1 cellular context compared by ENCODE assay signal in genomic region chr3:49856181-49857005, GRCh38.
TF ChIP-seq lines count a peak whose summit lies in the region.

TRAIP (minus strand) TSS chr3:49856564; CDS start chr3:49856453, 111 bp downstream.

TF ChIP-seq in K562, 482 proteins besides CTCF, POLR2A, EP300 and RAD21 (continued from another document and continues in another):
- TF ChIP-seq IRF9 (tag; IDR thresholded peaks at IDR 0.05), result no peak
- TF ChIP-seq GTF3C2 (IDR thresholded peaks at IDR 0.05; ENCODE audit: borderline replicate concordance, extremely low read depth, insufficient read length), result no peak
- TF ChIP-seq JUN (IDR thresholded peaks at IDR 0.05; ENCODE audit: borderline replicate concordance, low read depth, low read length), result 0 out of 2 replicates have a peak, but pooled peaks have one; percentile 26
- no peak for TF ChIP-seq JUN (CRISPR knock-in tag; IDR thresholded peaks at IDR 0.05; ENCODE audit: borderline replicate concordance)
- TF ChIP-seq XRCC4 (IDR thresholded peaks at IDR 0.05; ENCODE audit: extremely low read depth, insufficient read depth, insufficient read length), result no peak
- 0 out of 4 replicates have a peak, but pooled peaks of 1 of the 2 experiments have one; percentile 18 for TF ChIP-seq NONO (IDR thresholded peaks at IDR 0.05; ENCODE audit: low read depth in 2 of 2, low read length in 1 of 2)
- no peak for TF ChIP-seq ZNF23 (CRISPR knock-in tag; IDR thresholded peaks at IDR 0.05)
- no peak for TF ChIP-seq DNMT1 (IDR thresholded peaks at IDR 0.05)
- peak; percentile 40; the same call in 1 of the 2 replicates for TF ChIP-seq PML (IDR thresholded peaks at IDR 0.05; ENCODE audit: low read length)
- no peak for TF ChIP-seq ZNF324 (CRISPR knock-in tag; IDR thresholded peaks at IDR 0.05)
- TF ChIP-seq RB1 (IDR thresholded peaks at IDR 0.05; ENCODE audit: low read depth), result 0 out of 2 replicates have a peak, but pooled peaks have one; percentile 7
- TF ChIP-seq ZNF586 (CRISPR knock-in tag; conservative IDR thresholded peaks at IDR 0.05), result no peak
- no peak for TF ChIP-seq ZNF518B (CRISPR knock-in tag; IDR thresholded peaks at IDR 0.05)
- peak in 1 of 3 experiments; percentile 31 for TF ChIP-seq YY1 (IDR thresholded peaks at IDR 0.05; ENCODE audit: borderline replicate concordance in 1 of 3, control insufficient read depth in 1 of 3, extremely low read depth in 1 of 3, insufficient read depth in 3 of 3, insufficient read length in 1 of 3, insufficient replicate concordance in 2 of 3, low read depth in 1 of 3, low read length in 2 of 3)
- TF ChIP-seq TAF7 (tag; IDR thresholded peaks at IDR 0.05), result no peak
- no peak for TF ChIP-seq ZNF655 (CRISPR knock-in tag; IDR thresholded peaks at IDR 0.05)
- TF ChIP-seq STAG1 (CRISPR knock-in tag; IDR thresholded peaks at IDR 0.05; ENCODE audit: borderline replicate concordance), result no peak; the same call in 1 of the 2 replicates
- TF ChIP-seq YBX1 (IDR thresholded peaks at IDR 0.05), result no peak
- TF ChIP-seq ELF1 (tag; IDR thresholded peaks at IDR 0.05), result peak; percentile 61; the same call in 1 of the 2 replicates
- TF ChIP-seq NFE2L1 (tag; IDR thresholded peaks at IDR 0.05; ENCODE audit: borderline replicate concordance, low read depth), result no peak
- peak; percentile 93 for TF ChIP-seq ZBTB40 (IDR thresholded peaks at IDR 0.05)
- no peak for TF ChIP-seq ZBTB40 (CRISPR knock-in tag; IDR thresholded peaks at IDR 0.05)
- no peak for TF ChIP-seq PCBP1 (IDR thresholded peaks at IDR 0.05; ENCODE audit: low read depth, low read length, poor library complexity, severe bottlenecking)
- peak; percentile 95 for TF ChIP-seq E2F4 (CRISPR knock-in tag; IDR thresholded peaks at IDR 0.05; ENCODE audit: low read depth)
- TF ChIP-seq ZNF740 (CRISPR knock-in tag; IDR thresholded peaks at IDR 0.05), result no peak
- no peak for TF ChIP-seq ZNF740 (tag; IDR thresholded peaks at IDR 0.05)
- no peak for TF ChIP-seq ATF1 (CRISPR knock-in tag; IDR thresholded peaks at IDR 0.05)
- peak; percentile 82 for TF ChIP-seq ATF1 (tag; IDR thresholded peaks at IDR 0.05)
- TF ChIP-seq ZNF785 (CRISPR knock-in tag; IDR thresholded peaks at IDR 0.05), result no peak
- no peak for TF ChIP-seq PCBP2 (IDR thresholded peaks at IDR 0.05; ENCODE audit: low read depth, low read length, poor library complexity, severe bottlenecking)
- peak; percentile 49; the same call in 1 of the 2 replicates for TF ChIP-seq POLR2H (tag; IDR thresholded peaks at IDR 0.05; ENCODE audit: low read depth)
- peak; percentile 46 for TF ChIP-seq POLR2B (IDR thresholded peaks at IDR 0.05; ENCODE audit: low read depth, partially characterized antibody)
- TF ChIP-seq ZNF133 (CRISPR knock-in tag; IDR thresholded peaks at IDR 0.05), result no peak
- peak; percentile 48 to 57 for TF ChIP-seq E2F6 (IDR thresholded peaks at IDR 0.05; ENCODE audit: borderline replicate concordance in 1 of 2, extremely low read depth in 1 of 2, insufficient read depth in 1 of 2, insufficient read length in 1 of 2, low read depth in 1 of 2, low read length in 1 of 2, poor library complexity in 1 of 2, severe bottlenecking in 1 of 2)
- no peak for TF ChIP-seq ZNF239 (CRISPR knock-in tag; IDR thresholded peaks at IDR 0.05)
